ENCODE assay signal across 19 cellular contexts in genomic region chr5:17360879-17361278, GRCh38.
"Had no signal": no experiment of that assay in that cellular context is flagged by ENCODE, and none has a peak within 500 bp of the region (broad histone marks: within the 10 kb centered on the region; RNA-seq: fewer than 3 reads in every experiment).

No MANE protein-coding gene starts in this region.

- DNase-seq: activated CD8-positive, alpha-beta memory T cell treated with anti-CD3 and anti-CD28 coated beads for 24 hours; activated CD8-positive, alpha-beta memory T cell treated with anti-CD3 and anti-CD28 coated beads, Interleukin-2, amount 50 U/mL, for 48 hours; activated gamma-delta T cell; activated T-cell treated with anti-CD3 and anti-CD28 coated beads, Interleukin-2, amount 50 U/mL, for 72 hours; colonic mucosa; foreskin melanocyte; left ventricle myocardium superior; natural killer cell; right lobe of liver; small intestine; stimulated activated CD4-positive, alpha-beta T cell treated with anti-CD3 and anti-CD28 coated beads, Interleukin-4, amount 100 ng/mL, for 24 hours; stomach; upper lobe of right lung had no signal

- H3K4me1 Mint-ChIP-seq: activated naive CD4-positive, alpha-beta T cell treated with anti-CD3 and anti-CD28 coated beads, Interleukin-2, amount 50 U/mL, for 24 hours; central memory CD8-positive, alpha-beta T cell; natural killer cell; stimulated activated effector memory CD8-positive, alpha-beta T cell treated with anti-CD3 and anti-CD28 coated beads, Interleukin-12 subunit alpha, Interleukin-12 subunit beta, amount 100 ng/mL, for 72 hours had no signal

- H3K27ac Mint-ChIP-seq: activated naive CD4-positive, alpha-beta T cell treated with anti-CD3 and anti-CD28 coated beads, Interleukin-2, amount 50 U/mL, for 24 hours; activated T-cell treated with anti-CD3 and anti-CD28 coated beads, Interleukin-2, amount 50 U/mL, for 72 hours; natural killer cell; stimulated activated effector memory CD8-positive, alpha-beta T cell treated with anti-CD3 and anti-CD28 coated beads, Interleukin-12 subunit alpha, Interleukin-12 subunit beta, amount 100 ng/mL, for 72 hours; T-helper 1 cell treated with Interleukin-12 subunit alpha and Interleukin-12 subunit beta and Interleukin-4 antibody, amounts not matched to agents 30 μg/mL and 1 μg/mL, for 36 hours had no signal

- H3K9me3 ChIP-seq: ascending aorta, colonic mucosa, right lobe of liver, stomach, upper lobe of right lung had no signal

- H3K27ac ChIP-seq: ascending aorta, colonic mucosa, parathyroid adenoma, right lobe of liver, upper lobe of right lung had no signal

- H3K4me3 ChIP-seq: ascending aorta, colonic mucosa, right lobe of liver, stomach, upper lobe of right lung had no signal

- H3K27me3 ChIP-seq: ascending aorta, colonic mucosa, right lobe of liver, stomach, upper lobe of right lung had no signal

- H3K36me3 Mint-ChIP-seq: activated naive CD4-positive, alpha-beta T cell treated with anti-CD3 and anti-CD28 coated beads, Interleukin-2, amount 50 U/mL, for 24 hours; stimulated activated effector memory CD8-positive, alpha-beta T cell treated with anti-CD3 and anti-CD28 coated beads, Interleukin-12 subunit alpha, Interleukin-12 subunit beta, amount 100 ng/mL, for 72 hours had no signal

- H3K4me3 Mint-ChIP-seq: activated naive CD4-positive, alpha-beta T cell treated with anti-CD3 and anti-CD28 coated beads, Interleukin-2, amount 50 U/mL, for 24 hours; activated T-cell treated with anti-CD3 and anti-CD28 coated beads, Interleukin-2, amount 50 U/mL, for 72 hours; central memory CD8-positive, alpha-beta T cell; natural killer cell; stimulated activated effector memory CD8-positive, alpha-beta T cell treated with anti-CD3 and anti-CD28 coated beads, Interleukin-12 subunit alpha, Interleukin-12 subunit beta, amount 100 ng/mL, for 72 hours; T-helper 1 cell treated with Interleukin-12 subunit alpha and Interleukin-12 subunit beta and Interleukin-4 antibody, amounts not matched to agents 30 μg/mL and 1 μg/mL, for 36 hours had no signal

- H3K27me3 Mint-ChIP-seq: activated naive CD4-positive, alpha-beta T cell treated with anti-CD3 and anti-CD28 coated beads, Interleukin-2, amount 50 U/mL, for 24 hours; central memory CD8-positive, alpha-beta T cell had no signal

- H3K4me1 ChIP-seq: ascending aorta, colonic mucosa, parathyroid adenoma, right lobe of liver, upper lobe of right lung had no signal

- H3K9ac ChIP-seq: parathyroid adenoma had no signal

- H3K36me3 ChIP-seq: ascending aorta, colonic mucosa, right lobe of liver, stomach, upper lobe of right lung had no signal
